In genomic region chr1:67732750-67733151, GRCh38 we compare ENCODE assay signal across 11 cellular contexts. TPM values are rescaled to one million over a fixed set of nuclear protein-coding genes. Genes with fewer than 3 reads are reported as not detected.
A peak's percentile ranks its signal among the peaks of the same experiment; 100 is the strongest.
DNase-seq lines count a peak whose midpoint lies in the region; ATAC-seq, FAIRE-seq and TF ChIP-seq lines count a peak whose summit lies in the region.
"Had no signal": no experiment of that assay in that cellular context is flagged by ENCODE, and none has a peak within 500 bp of the region (broad histone marks: within the 10 kb centered on the region; RNA-seq: fewer than 3 reads in every experiment).

No MANE protein-coding gene starts in this region.

- ATAC-seq in HG03066 (IDR thresholded peaks at IDR 0.05; ENCODE audit: low read depth, unreplicated experiment): peak; percentile 34
- ATAC-seq: stimulated activated naive B cell treated with anti-CD40 and anti-IgM and Interleukin-4, amounts not matched to agents 10 μg/mL and 1 μg/mL and 100 μg/mL, for 72 hours had no signal

- no peak for FAIRE-seq in small intestine (lab: Jason Lieb, UNC)
- FAIRE-seq: GM19239 had no signal

- intact Hi-C loops in adrenal gland (cut with DNase I): no loop called here

- TF ChIP-seq POLR2A in adrenal gland (IDR thresholded peaks at IDR 0.05): no peak

- H3K79me2 ChIP-seq in smooth muscle cell (ENCODE audit: low read depth): no peaks in the 10 kb centered on the region

- H3K27ac ChIP-seq in adrenal gland: peak overlapping the region in 1 of 5 donors; percentile 20
- H3K27ac ChIP-seq in small intestine (ENCODE audit: low read depth in 1 of 2, low read length in 1 of 2): peak overlapping the region in 1 of 2 donors; percentile 50
- H3K27ac ChIP-seq in smooth muscle cell (ENCODE audit: low read depth): no peak overlapping the region

- H3K4me3 ChIP-seq in adrenal gland (no peak overlapping the region), small intestine (ENCODE audit: low read depth in 1 of 2, low read length in 2 of 2) (no peak overlapping the region), smooth muscle cell (no peak overlapping the region)

- TF ChIP-seq CTCF in adrenal gland (IDR thresholded peaks at IDR 0.05): no peak
- no peak for TF ChIP-seq CTCF in smooth muscle cell (IDR thresholded peaks at IDR 0.05; ENCODE audit: borderline replicate concordance, insufficient read depth, poor library complexity, severe bottlenecking)

- DNase-seq in NCI-H2171 treated with DMSO at 0.1 percent for 48 hours (lab: John Stamatoyannopoulos, UW): peak; percentile 23
- no peak for DNase-seq in NCI-H2171 (lab: John Stamatoyannopoulos, UW)
- DNase-seq in adrenal gland: peak in 5 of 7 donors; percentile 32 to 57 (median 41)
- peak; percentile 55 for DNase-seq in small intestine
- no peak for DNase-seq in NCI-H510A treated with DMSO at 0.1 percent for 48 hours (lab: John Stamatoyannopoulos, UW)
- DNase-seq in smooth muscle cell (lab: John Stamatoyannopoulos, UW; ENCODE audit: unreplicated experiment): no peak
- no peak for DNase-seq in cerebellar nuclear complex (lab: John Stamatoyannopoulos, UW)
- DNase-seq: NCI-H1930; stimulated activated naive B cell treated with anti-CD40 and anti-IgM and Interleukin-4, amounts not matched to agents 10 μg/mL and 1 μg/mL and 100 μg/mL, for 72 hours had no signal

- 30 to 44% (median 35%) methylated on average over 6 of the region's 6 CpGs for WGBS in adrenal gland, 4 donors
- 30 to 45% (median 37%) methylated on average over 6 of the region's 6 CpGs for WGBS in small intestine, 3 donors
- WGBS in smooth muscle cell (ENCODE audit: low lambda C conversion rate): 77% methylated on average over 6 of the region's 6 CpGs

- H4K20me1 ChIP-seq in smooth muscle cell (ENCODE audit: low read depth): peaks cover 4% of the 10 kb centered on the region

- H3K9me3 ChIP-seq in adrenal gland (replicated peaks in 1 of 3): no peaks in the 10 kb centered on the region
- no peaks in the 10 kb centered on the region for H3K9me3 ChIP-seq in small intestine (ENCODE audit: control insufficient read depth, low read depth)
- H3K9me3 ChIP-seq in smooth muscle cell (replicated peaks; ENCODE audit: low read depth): no peaks in the 10 kb centered on the region

- no peak overlapping the region for H2AFZ ChIP-seq in smooth muscle cell (ENCODE audit: low read depth)

- H3K36me3 ChIP-seq in adrenal gland (replicated peaks in 1 of 2): no peaks in the 10 kb centered on the region
- H3K36me3 ChIP-seq in small intestine (ENCODE audit: control insufficient read depth in 2 of 2, insufficient read depth in 2 of 2, low read length in 2 of 2): peaks cover 0 to 4% of the 10 kb centered on the region in 2 donors
- no peaks in the 10 kb centered on the region for H3K36me3 ChIP-seq in smooth muscle cell (ENCODE audit: low read depth)

- H3K4me1 ChIP-seq in adrenal gland (replicated peaks in 1 of 2) (peaks cover 5 to 35% of the 10 kb centered on the region in 2 donors), small intestine (ENCODE audit: control insufficient read depth in 2 of 2, insufficient read depth in 1 of 2, low read depth in 1 of 2, low read length in 1 of 2) (peaks cover 19 to 22% of the 10 kb centered on the region in 2 donors), smooth muscle cell (ENCODE audit: low read depth) (peaks cover 14% of the 10 kb centered on the region)

- H3K9ac ChIP-seq in smooth muscle cell (ENCODE audit: low read depth): no peak overlapping the region

- no peaks in the 10 kb centered on the region for H3K27me3 ChIP-seq in adrenal gland
- H3K27me3 ChIP-seq in small intestine (ENCODE audit: control insufficient read depth in 2 of 2, insufficient read depth in 2 of 2, low read length in 2 of 2): no peaks in the 10 kb centered on the region
- no peaks in the 10 kb centered on the region for H3K27me3 ChIP-seq in smooth muscle cell (ENCODE audit: low read depth)

- H3F3A ChIP-seq in smooth muscle cell (ENCODE audit: low read depth): peaks cover 9% of the 10 kb centered on the region

- no peak overlapping the region for H3K4me2 ChIP-seq in smooth muscle cell

RNA-seq across cellular contexts. Expression of gene GADD45A, which starts 47.8 kb away (rescaled TPM):
- total RNA-seq in adrenal gland: 10 to 100 TPM in 5 of 8 donors, 1 to 10 TPM in 3; 5.3 to 26.9 (median 11.5) TPM
- polyA plus RNA-seq in adrenal gland: 10 to 100 TPM in 2 of 3 donors, 1 to 10 TPM in 1; 9.2 to 20.9 (median 19.6) TPM
- 10 to 100 TPM; 31.2 to 76.3 (median 64.8) TPM for polyA plus RNA-seq in small intestine
- total RNA-seq in smooth muscle cell: 130 and 141 TPM in 2 replicates
- polyA plus RNA-seq in smooth muscle cell: 205 and 250 TPM in 2 replicates

Comparison
In these comparisons a context has a peak if more than half of its experiments do, and no peak if none do; other contexts are left out.
1. DNase-seq: peak in NCI-H2171 treated with DMSO at 0.1 percent for 48 hours (single experiment), adrenal gland (5 of 7) and small intestine (single experiment); none in NCI-H2171 (single experiment), NCI-H510A treated with DMSO at 0.1 percent for 48 hours (single experiment), smooth muscle cell (single experiment) and cerebellar nuclear complex (0 of 2).